ENCODE assay signal across 1 cellular context in genomic region chr19:10603873-10604459, GRCh38.
TF ChIP-seq lines count a peak whose summit lies in the region.

No MANE protein-coding gene starts in this region.

TF ChIP-seq in GM23338, 12 proteins besides CTCF, POLR2A, EP300 and RAD21:
- no peak for TF ChIP-seq ZNF462 (CRISPR knock-in tag; IDR thresholded peaks at IDR 0.05)
- TF ChIP-seq NANOG (IDR thresholded peaks at IDR 0.05; ENCODE audit: borderline replicate concordance), result no peak
- no peak for TF ChIP-seq EZH2phosphoT487 (IDR thresholded peaks at IDR 0.05; ENCODE audit: unreplicated experiment)
- TF ChIP-seq EZH2 (IDR thresholded peaks at IDR 0.05; ENCODE audit: low read depth, unreplicated experiment), result no peak
- TF ChIP-seq JUNB (IDR thresholded peaks at IDR 0.05; ENCODE audit: unreplicated experiment), result no peak
- no peak for TF ChIP-seq ZNF114 (CRISPR knock-in tag; IDR thresholded peaks at IDR 0.05)
- TF ChIP-seq POLR2AphosphoS5 (IDR thresholded peaks at IDR 0.05; ENCODE audit: low read depth), result no peak
- TF ChIP-seq ZNF331 (CRISPR knock-in tag; IDR thresholded peaks at IDR 0.05; ENCODE audit: low read depth), result no peak
- TF ChIP-seq CREB1 (CRISPR knock-in tag; IDR thresholded peaks at IDR 0.05; ENCODE audit: low read depth), result no peak
- no peak for TF ChIP-seq ETS1 (IDR thresholded peaks at IDR 0.05)
- no peak for TF ChIP-seq REST (IDR thresholded peaks at IDR 0.05; ENCODE audit: unreplicated experiment)
